Comparison of ENCODE assay signal across 1 cellular context in the genomic region with DNA sequence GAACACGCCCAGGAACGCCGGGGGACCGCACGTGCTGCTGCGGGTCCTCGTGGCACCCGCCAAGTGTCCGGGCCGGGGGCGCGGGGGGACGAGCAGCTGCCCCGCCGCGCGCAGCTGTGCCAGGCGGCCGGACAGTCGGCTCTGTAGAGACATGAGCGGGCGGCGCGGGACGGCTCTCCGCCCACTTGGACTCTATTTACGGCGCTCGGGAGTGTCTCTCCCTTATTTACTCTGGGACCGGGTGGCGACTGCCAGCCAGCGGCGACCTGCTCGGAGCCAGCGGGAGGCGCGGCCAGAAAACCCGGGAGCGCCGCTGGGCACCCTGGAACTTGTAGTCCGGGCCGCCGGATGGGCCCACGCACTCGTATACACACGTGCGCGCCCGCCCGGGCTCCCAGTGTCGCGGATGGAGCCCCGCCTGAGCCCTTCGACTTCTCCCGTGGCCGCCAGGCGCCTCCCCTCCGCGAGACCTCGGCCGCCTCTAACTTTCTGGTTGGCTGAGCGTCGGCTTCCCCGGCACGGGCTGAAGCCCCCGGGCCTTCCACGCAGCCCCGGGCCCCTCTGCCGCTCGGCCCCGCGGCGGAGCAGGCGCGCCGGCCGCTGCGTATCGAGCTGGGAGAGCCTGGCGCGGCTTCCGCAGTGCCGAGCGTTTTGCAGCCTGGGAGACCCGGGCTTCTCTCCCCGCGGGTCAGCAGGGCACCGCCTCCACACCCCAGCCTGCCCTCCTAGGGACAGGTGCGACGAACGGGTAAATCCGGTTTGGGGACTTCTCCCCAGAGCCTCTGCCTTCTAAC.
A peak's percentile ranks its signal among the peaks of the same experiment; 100 is the strongest.
TF ChIP-seq lines count a peak whose summit lies in the region.

A gene with protein sequence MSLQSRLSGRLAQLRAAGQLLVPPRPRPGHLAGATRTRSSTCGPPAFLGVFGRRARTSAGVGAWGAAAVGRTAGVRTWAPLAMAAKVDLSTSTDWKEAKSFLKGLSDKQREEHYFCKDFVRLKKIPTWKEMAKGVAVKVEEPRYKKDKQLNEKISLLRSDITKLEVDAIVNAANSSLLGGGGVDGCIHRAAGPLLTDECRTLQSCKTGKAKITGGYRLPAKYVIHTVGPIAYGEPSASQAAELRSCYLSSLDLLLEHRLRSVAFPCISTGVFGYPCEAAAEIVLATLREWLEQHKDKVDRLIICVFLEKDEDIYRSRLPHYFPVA (minus strand): TSS at position 272 of the 794 bp plus-strand sequence. CDS start 119 bp downstream, at position 153.

TF ChIP-seq in K562, 482 proteins besides CTCF, POLR2A, EP300 and RAD21 (continued from another document and continues in another):
- TF ChIP-seq, protein P1, sequence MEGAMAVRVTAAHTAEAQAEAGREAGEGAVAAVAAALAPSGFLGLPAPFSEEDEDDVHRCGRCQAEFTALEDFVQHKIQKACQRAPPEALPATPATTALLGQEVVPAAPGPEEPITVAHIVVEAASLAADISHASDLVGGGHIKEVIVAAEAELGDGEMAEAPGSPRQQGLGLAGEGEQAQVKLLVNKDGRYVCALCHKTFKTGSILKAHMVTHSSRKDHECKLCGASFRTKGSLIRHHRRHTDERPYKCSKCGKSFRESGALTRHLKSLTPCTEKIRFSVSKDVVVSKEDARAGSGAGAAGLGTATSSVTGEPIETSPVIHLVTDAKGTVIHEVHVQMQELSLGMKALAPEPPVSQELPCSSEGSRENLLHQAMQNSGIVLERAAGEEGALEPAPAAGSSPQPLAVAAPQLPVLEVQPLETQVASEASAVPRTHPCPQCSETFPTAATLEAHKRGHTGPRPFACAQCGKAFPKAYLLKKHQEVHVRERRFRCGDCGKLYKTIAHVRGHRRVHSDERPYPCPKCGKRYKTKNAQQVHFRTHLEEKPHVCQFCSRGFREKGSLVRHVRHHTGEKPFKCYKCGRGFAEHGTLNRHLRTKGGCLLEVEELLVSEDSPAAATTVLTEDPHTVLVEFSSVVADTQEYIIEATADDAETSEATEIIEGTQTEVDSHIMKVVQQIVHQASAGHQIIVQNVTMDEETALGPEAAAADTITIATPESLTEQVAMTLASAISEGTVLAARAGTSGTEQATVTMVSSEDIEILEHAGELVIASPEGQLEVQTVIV (CRISPR knock-in tag; IDR thresholded peaks at IDR 0.05; ENCODE audit: borderline replicate concordance): 0 out of 2 replicates have a peak, but pooled peaks have one; percentile 26
- TF ChIP-seq, protein P2, sequence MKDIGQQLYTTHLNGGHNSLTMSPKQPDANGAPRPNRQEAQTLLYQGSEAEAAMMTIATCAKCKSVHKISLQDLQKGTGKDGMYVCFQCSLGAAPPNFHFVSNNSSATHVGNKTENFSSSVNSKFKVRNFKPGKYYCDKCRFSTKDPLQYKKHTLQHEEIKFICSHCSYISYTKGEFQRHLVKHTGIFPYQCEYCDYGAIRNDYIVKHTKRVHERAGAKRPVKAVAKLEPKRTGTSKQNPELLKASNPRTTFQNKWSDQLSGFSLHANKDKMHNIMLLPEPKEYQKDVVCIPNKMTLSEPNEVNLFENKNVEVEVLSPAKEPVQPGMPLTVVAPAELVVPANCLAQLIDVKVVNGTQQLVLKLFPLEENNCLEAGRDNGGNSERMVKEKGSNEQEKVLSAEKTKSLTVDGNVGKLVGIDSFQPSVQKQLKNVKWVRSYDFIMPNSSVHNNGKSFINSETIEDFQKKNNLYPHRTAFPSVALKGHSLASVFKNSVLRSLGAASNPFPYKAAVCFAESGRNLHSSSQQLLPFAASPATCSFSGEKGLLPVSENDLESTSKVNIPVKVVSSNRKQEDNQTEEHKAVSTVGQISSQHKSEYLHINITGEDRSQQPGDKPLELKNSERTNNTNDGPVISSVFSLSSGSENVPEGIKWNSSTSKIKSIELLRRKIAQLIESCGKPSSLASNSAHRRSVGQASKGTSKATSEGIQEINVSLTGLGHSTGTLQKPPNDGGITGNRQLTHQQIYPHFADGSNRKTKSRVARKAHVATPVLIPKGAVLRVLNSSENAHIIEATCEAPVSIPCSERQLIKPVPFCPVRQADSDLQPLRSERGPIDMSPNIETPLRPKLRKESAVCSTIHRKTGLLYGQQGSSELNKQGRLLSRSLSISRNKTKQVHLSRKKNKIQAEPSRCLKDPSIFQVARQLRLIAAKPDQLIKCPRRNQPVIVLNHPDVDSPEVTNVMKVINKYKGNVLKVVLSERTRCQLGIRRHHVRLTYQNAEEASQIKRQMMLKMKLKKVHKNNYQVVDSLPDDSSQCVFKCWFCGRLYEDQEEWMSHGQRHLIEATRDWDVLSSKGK (CRISPR knock-in tag; IDR thresholded peaks at IDR 0.05): no peak
- 0 out of 2 replicates have a peak, but pooled peaks have one; percentile 46 for TF ChIP-seq ZNF124 (CRISPR knock-in tag; IDR thresholded peaks at IDR 0.05)
- no peak for TF ChIP-seq RHOXF2B (CRISPR knock-in tag; conservative IDR thresholded peaks at IDR 0.05)
- TF ChIP-seq TAF9B (IDR thresholded peaks at IDR 0.05; ENCODE audit: partially characterized antibody): no peak
- TF ChIP-seq KAT7 (CRISPR knock-in tag; IDR thresholded peaks at IDR 0.05; ENCODE audit: borderline replicate concordance): peak; percentile 83; the same call in 1 of the 2 replicates
- TF ChIP-seq NR4A1 (CRISPR knock-in tag; IDR thresholded peaks at IDR 0.05): no peak
- 0 out of 2 replicates have a peak, but pooled peaks have one; percentile 18 for TF ChIP-seq NR4A1 (tag; IDR thresholded peaks at IDR 0.05)
- TF ChIP-seq, protein P3, sequence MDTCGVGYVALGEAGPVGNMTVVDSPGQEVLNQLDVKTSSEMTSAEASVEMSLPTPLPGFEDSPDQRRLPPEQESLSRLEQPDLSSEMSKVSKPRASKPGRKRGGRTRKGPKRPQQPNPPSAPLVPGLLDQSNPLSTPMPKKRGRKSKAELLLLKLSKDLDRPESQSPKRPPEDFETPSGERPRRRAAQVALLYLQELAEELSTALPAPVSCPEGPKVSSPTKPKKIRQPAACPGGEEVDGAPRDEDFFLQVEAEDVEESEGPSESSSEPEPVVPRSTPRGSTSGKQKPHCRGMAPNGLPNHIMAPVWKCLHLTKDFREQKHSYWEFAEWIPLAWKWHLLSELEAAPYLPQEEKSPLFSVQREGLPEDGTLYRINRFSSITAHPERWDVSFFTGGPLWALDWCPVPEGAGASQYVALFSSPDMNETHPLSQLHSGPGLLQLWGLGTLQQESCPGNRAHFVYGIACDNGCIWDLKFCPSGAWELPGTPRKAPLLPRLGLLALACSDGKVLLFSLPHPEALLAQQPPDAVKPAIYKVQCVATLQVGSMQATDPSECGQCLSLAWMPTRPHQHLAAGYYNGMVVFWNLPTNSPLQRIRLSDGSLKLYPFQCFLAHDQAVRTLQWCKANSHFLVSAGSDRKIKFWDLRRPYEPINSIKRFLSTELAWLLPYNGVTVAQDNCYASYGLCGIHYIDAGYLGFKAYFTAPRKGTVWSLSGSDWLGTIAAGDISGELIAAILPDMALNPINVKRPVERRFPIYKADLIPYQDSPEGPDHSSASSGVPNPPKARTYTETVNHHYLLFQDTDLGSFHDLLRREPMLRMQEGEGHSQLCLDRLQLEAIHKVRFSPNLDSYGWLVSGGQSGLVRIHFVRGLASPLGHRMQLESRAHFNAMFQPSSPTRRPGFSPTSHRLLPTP (IDR thresholded peaks at IDR 0.05; ENCODE audit: borderline replicate concordance, extremely low read depth, insufficient read length): no peak
- TF ChIP-seq, protein P4, sequence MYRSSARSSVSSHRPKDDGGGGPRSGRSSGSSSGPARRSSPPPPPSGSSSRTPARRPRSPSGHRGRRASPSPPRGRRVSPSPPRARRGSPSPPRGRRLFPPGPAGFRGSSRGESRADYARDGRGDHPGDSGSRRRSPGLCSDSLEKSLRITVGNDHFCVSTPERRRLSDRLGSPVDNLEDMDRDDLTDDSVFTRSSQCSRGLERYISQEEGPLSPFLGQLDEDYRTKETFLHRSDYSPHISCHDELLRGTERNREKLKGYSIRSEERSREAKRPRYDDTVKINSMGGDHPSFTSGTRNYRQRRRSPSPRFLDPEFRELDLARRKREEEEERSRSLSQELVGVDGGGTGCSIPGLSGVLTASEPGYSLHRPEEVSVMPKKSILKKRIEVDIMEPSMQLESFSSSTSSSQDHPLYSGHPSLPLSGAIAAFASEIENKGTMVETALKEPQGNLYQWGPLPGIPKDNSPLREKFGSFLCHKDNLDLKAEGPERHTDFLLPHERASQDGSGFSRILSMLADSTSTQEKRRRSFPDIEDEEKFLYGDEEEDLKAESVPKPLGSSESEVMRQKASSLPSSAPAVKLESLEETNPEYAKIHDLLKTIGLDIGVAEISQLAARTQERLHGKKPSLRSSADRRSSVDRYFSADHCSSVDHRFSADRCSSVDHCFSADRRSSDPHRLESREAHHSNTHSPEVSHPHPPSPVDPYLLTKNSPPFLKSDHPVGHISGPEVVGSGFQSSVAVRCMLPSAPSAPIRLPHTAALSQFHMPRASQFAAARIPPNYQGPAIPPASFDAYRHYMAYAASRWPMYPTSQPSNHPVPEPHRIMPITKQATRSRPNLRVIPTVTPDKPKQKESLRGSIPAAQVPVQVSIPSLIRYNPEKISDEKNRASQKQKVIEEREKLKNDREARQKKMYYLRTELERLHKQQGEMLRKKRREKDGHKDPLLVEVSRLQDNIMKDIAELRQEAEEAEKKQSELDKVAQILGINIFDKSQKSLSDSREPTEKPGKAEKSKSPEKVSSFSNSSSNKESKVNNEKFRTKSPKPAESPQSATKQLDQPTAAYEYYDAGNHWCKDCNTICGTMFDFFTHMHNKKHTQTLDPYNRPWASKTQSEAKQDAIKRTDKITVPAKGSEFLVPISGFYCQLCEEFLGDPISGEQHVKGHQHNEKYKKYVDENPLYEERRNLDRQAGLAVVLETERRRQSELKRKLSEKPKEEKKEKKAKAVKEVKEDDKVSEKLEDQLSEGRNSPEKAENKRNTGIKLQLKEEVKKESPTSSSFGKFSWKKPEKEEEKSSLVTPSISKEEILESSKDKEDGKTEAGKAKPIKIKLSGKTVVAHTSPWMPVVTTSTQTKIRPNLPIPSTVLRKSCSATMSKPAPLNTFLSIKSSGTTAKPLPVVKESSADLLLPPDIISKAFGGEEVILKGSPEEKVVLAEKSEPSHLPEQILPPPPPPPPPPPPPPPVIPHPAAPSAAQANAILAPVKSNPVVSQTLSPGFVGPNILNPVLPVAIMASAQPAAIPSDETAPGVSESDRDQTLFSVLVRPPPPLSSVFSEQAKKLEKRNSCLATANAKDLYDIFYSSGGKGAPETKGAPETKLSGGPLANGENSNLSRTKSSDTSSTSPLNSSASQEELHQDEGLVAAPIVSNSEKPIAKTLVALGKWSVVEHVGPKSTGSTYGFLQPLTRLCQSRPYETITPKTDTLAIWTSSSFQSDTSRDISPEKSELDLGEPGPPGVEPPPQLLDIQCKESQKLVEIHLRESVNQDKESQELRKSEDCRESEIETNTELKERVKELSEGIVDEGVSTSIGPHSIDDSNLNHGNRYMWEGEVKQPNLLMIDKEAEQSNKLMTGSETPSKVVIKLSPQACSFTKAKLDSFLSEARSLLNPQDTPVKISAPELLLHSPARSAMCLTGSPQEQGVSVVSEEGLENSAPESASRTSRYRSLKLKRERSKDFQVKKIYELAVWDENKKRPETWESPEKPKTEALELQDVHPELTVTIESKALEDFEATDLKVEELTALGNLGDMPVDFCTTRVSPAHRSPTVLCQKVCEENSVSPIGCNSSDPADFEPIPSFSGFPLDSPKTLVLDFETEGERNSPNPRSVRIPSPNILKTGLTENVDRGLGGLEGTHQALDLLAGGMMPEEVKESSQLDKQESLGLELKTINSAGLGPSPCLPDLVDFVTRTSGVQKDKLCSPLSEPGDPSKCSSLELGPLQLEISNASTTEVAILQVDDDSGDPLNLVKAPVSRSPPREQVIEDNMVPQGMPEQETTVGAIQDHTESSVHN (IDR thresholded peaks at IDR 0.05; ENCODE audit: borderline replicate concordance in 1 of 2, low read depth in 1 of 2): no peak
- peak; percentile 80 for TF ChIP-seq TBP (optimal IDR thresholded peaks at IDR 0.05; ENCODE audit: low read depth, low read length)
- TF ChIP-seq, protein P5, sequence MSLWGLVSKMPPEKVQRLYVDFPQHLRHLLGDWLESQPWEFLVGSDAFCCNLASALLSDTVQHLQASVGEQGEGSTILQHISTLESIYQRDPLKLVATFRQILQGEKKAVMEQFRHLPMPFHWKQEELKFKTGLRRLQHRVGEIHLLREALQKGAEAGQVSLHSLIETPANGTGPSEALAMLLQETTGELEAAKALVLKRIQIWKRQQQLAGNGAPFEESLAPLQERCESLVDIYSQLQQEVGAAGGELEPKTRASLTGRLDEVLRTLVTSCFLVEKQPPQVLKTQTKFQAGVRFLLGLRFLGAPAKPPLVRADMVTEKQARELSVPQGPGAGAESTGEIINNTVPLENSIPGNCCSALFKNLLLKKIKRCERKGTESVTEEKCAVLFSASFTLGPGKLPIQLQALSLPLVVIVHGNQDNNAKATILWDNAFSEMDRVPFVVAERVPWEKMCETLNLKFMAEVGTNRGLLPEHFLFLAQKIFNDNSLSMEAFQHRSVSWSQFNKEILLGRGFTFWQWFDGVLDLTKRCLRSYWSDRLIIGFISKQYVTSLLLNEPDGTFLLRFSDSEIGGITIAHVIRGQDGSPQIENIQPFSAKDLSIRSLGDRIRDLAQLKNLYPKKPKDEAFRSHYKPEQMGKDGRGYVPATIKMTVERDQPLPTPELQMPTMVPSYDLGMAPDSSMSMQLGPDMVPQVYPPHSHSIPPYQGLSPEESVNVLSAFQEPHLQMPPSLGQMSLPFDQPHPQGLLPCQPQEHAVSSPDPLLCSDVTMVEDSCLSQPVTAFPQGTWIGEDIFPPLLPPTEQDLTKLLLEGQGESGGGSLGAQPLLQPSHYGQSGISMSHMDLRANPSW (CRISPR knock-in tag; IDR thresholded peaks at IDR 0.05): no peak
- TF ChIP-seq ZBTB7A (IDR thresholded peaks at IDR 0.05; ENCODE audit: borderline replicate concordance, control insufficient read depth, low read depth, low read length): peak; percentile 66; the same call in 1 of the 2 replicates
- peak; percentile 10 for TF ChIP-seq PCBP2 (IDR thresholded peaks at IDR 0.05; ENCODE audit: low read depth, low read length, poor library complexity, severe bottlenecking)
- TF ChIP-seq, protein P6, sequence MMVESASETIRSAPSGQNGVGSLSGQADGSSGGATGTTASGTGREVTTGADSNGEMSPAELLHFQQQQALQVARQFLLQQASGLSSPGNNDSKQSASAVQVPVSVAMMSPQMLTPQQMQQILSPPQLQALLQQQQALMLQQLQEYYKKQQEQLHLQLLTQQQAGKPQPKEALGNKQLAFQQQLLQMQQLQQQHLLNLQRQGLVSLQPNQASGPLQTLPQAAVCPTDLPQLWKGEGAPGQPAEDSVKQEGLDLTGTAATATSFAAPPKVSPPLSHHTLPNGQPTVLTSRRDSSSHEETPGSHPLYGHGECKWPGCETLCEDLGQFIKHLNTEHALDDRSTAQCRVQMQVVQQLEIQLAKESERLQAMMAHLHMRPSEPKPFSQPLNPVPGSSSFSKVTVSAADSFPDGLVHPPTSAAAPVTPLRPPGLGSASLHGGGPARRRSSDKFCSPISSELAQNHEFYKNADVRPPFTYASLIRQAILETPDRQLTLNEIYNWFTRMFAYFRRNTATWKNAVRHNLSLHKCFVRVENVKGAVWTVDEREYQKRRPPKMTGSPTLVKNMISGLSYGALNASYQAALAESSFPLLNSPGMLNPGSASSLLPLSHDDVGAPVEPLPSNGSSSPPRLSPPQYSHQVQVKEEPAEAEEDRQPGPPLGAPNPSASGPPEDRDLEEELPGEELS (CRISPR knock-in tag; IDR thresholded peaks at IDR 0.05; ENCODE audit: borderline replicate concordance): peak; percentile 89; the same call in 1 of the 2 replicates
- no peak for TF ChIP-seq ZNF184 (CRISPR knock-in tag; IDR thresholded peaks at IDR 0.05)
- TF ChIP-seq ZNF644 (tag; IDR thresholded peaks at IDR 0.05; ENCODE audit: low read depth): no peak
